Comparison of ENCODE assay signal across 18 cellular contexts in the genomic region with DNA sequence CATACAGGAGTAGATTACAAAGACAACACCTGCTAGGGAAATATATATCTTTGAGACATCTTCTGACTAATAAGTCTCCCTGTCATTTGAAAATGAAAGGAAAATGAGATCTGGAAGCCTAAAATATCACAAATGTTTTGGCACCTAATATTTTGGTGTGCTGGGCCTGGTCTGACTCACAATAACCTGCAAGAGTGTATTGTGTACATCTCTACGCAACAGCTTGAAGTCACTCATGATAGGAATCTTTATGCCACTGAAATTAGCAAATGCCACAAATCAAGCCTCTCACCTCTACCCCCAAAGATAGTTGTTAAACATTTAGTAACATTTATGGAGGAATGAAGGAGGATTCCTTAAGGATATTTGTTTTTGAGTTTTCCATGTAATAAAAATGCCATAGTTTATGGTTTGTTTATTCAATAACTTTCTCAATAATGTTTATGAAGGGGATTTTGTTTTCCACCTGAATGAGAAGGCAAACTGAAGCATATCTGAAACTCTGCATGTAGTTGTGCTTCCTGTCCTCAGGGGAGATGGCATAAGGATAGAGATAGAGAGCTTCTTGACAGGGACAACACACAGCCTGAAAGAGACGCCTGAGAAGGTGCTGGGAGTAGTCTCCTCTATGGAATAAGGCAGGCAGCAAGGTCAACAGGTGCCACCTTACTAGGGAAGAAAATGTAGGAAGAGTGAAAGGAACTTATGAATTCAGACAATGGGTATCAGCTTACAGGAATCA.
DNase-seq lines count a peak whose midpoint lies in the region; ATAC-seq and TF ChIP-seq lines count a peak whose summit lies in the region.
"Had no signal": no experiment of that assay in that cellular context is flagged by ENCODE, and none has a peak within 500 bp of the region (broad histone marks: within the 10 kb centered on the region; RNA-seq: fewer than 3 reads in every experiment).

No MANE protein-coding gene starts in this region.

- H3K27ac Mint-ChIP-seq in mesothelial cell of epicardium = peak overlapping the region; percentile 17
- no peak overlapping the region for H3K27ac Mint-ChIP-seq in progenitor cell of endocrine pancreas
- H3K27ac Mint-ChIP-seq: activated naive CD8-positive, alpha-beta T cell treated with anti-CD3 and anti-CD28 coated beads, Interleukin-2, amount 50 U/mL, for 24 hours; activated T-cell treated with anti-CD3 and anti-CD28 coated beads, Interleukin-2, amount 50 U/mL, for 72 hours; stimulated activated naive B cell treated with anti-CD40 and anti-IgM and Interleukin-4, amounts not matched to agents 10 μg/mL and 1 μg/mL and 100 μg/mL, for 72 hours had no signal

- TF ChIP-seq CTCF in mesothelial cell of epicardium (IDR thresholded peaks at IDR 0.05; ENCODE audit: unreplicated experiment) (no peak), progenitor cell of endocrine pancreas (IDR thresholded peaks at IDR 0.05; ENCODE audit: unreplicated experiment) (no peak)

- DNase-seq in LHCN-M2 (ENCODE audit: low read depth) (peak; percentile 30), mesothelial cell of epicardium (ENCODE audit: low spot score in 2 of 2, unreplicated experiment in 2 of 2) (no peak), head of caudate nucleus (no peak), progenitor cell of endocrine pancreas (ENCODE audit: low spot score, unreplicated experiment) (no peak)
- no peak for DNase-seq in activated naive CD4-positive, alpha-beta T cell treated with Interleukin-2 at 50 U/mL for 16 hours
- DNase-seq: activated naive CD8-positive, alpha-beta T cell treated with anti-CD3 and anti-CD28 coated beads, Interleukin-2, amount 50 U/mL, for 24 hours; activated T-cell treated with anti-CD3 and anti-CD28 coated beads, Interleukin-2, amount 50 U/mL, for 72 hours; caudate nucleus; COR-L47; effector CD8-positive, alpha-beta T cell; GDM1; Kasumi-1; left cardiac atrium; pancreas; stimulated activated naive B cell treated with anti-CD40 and anti-IgM and Interleukin-4, amounts not matched to agents 10 μg/mL and 1 μg/mL and 100 μg/mL, for 72 hours had no signal

- no peaks in the 10 kb centered on the region for H3K36me3 Mint-ChIP-seq in mesothelial cell of epicardium
- H3K36me3 Mint-ChIP-seq in progenitor cell of endocrine pancreas (ENCODE audit: insufficient read depth) = no peaks in the 10 kb centered on the region
- H3K36me3 Mint-ChIP-seq: stimulated activated naive B cell treated with anti-CD40 and anti-IgM and Interleukin-4, amounts not matched to agents 10 μg/mL and 1 μg/mL and 100 μg/mL, for 72 hours had no signal

- peak; percentile 67 for ATAC-seq in GM18511 (IDR thresholded peaks at IDR 0.05; ENCODE audit: unreplicated experiment)
- peak; percentile 46 for ATAC-seq in HG02798 (IDR thresholded peaks at IDR 0.05; ENCODE audit: poor library complexity, unreplicated experiment)
- ATAC-seq in GM19324 (IDR thresholded peaks at IDR 0.05; ENCODE audit: low FRiP score, unreplicated experiment) = no peak
- ATAC-seq: activated naive CD8-positive, alpha-beta T cell treated with anti-CD3 and anti-CD28 coated beads, Interleukin-2, amount 50 U/mL, for 24 hours; left cardiac atrium; pancreas; stimulated activated naive B cell treated with anti-CD40 and anti-IgM and Interleukin-4, amounts not matched to agents 10 μg/mL and 1 μg/mL and 100 μg/mL, for 72 hours had no signal

- intact Hi-C loops in head of caudate nucleus (cut with DNase I) = no loop called here

- H3K27me3 Mint-ChIP-seq in mesothelial cell of epicardium (ENCODE audit: low read depth) = no peaks in the 10 kb centered on the region
- H3K27me3 Mint-ChIP-seq in progenitor cell of endocrine pancreas = no peaks in the 10 kb centered on the region

- H3K9me3 Mint-ChIP-seq in mesothelial cell of epicardium = no peaks in the 10 kb centered on the region
- H3K9me3 Mint-ChIP-seq in progenitor cell of endocrine pancreas (ENCODE audit: low read depth) = peaks cover 5% of the 10 kb centered on the region
- H3K9me3 Mint-ChIP-seq: activated naive CD8-positive, alpha-beta T cell treated with anti-CD3 and anti-CD28 coated beads, Interleukin-2, amount 50 U/mL, for 24 hours; activated T-cell treated with anti-CD3 and anti-CD28 coated beads, Interleukin-2, amount 50 U/mL, for 72 hours; stimulated activated naive B cell treated with anti-CD40 and anti-IgM and Interleukin-4, amounts not matched to agents 10 μg/mL and 1 μg/mL and 100 μg/mL, for 72 hours had no signal

- no peak overlapping the region for H3K4me3 Mint-ChIP-seq in mesothelial cell of epicardium
- H3K4me3 Mint-ChIP-seq in progenitor cell of endocrine pancreas (ENCODE audit: low read depth) = no peak overlapping the region
- H3K4me3 Mint-ChIP-seq: activated naive CD8-positive, alpha-beta T cell treated with anti-CD3 and anti-CD28 coated beads, Interleukin-2, amount 50 U/mL, for 24 hours; activated T-cell treated with anti-CD3 and anti-CD28 coated beads, Interleukin-2, amount 50 U/mL, for 72 hours; stimulated activated naive B cell treated with anti-CD40 and anti-IgM and Interleukin-4, amounts not matched to agents 10 μg/mL and 1 μg/mL and 100 μg/mL, for 72 hours had no signal

- H3K4me1 Mint-ChIP-seq in mesothelial cell of epicardium (peaks cover 43% of the 10 kb centered on the region), progenitor cell of endocrine pancreas (ENCODE audit: low read depth) (peaks cover 6% of the 10 kb centered on the region)
- H3K4me1 Mint-ChIP-seq: activated naive CD8-positive, alpha-beta T cell treated with anti-CD3 and anti-CD28 coated beads, Interleukin-2, amount 50 U/mL, for 24 hours; stimulated activated naive B cell treated with anti-CD40 and anti-IgM and Interleukin-4, amounts not matched to agents 10 μg/mL and 1 μg/mL and 100 μg/mL, for 72 hours had no signal
